In genomic region chr6:7319406-7319805, GRCh38 we compare ENCODE assay signal across 3 cellular contexts. TPM values are rescaled to one million over a fixed set of nuclear protein-coding genes. Genes with fewer than 3 reads are reported as not detected.
A peak's percentile ranks its signal among the peaks of the same experiment; 100 is the strongest.
DNase-seq lines count a peak whose midpoint lies in the region; ATAC-seq, FAIRE-seq and TF ChIP-seq lines count a peak whose summit lies in the region.
"Not testable (repeated sequence)": the region's sequence is repeated elsewhere in the genome, so short reads cannot be mapped to it uniquely, and the experiment has no call there.

No MANE protein-coding gene starts in this region.

- H4K20me1 ChIP-seq in K562 (replicated peaks; ENCODE audit: control insufficient read depth, insufficient read depth, low read length); HepG2 (ENCODE audit: insufficient read depth, low read length): not testable (repeated sequence)

- peaks cover 25% of the 10 kb centered on the region for H3K4me1 Mint-ChIP-seq in dendritic cell treated with granulocyte-macrophage colony-stimulating factor and Interleukin-4, amounts not matched to agents 40 ng/mL and 50 ng/mL, for 4 days (ENCODE audit: low read depth)

- not testable (repeated sequence) for TF ChIP-seq RAD21 in K562 (CRISPR knock-in tag; conservative IDR thresholded peaks at IDR 0.05 in 1 of 2, IDR thresholded peaks at IDR 0.05 in 1 of 2); HepG2 (CRISPR knock-in tag; IDR thresholded peaks at IDR 0.05)

- H3K4me3 Mint-ChIP-seq in dendritic cell treated with granulocyte-macrophage colony-stimulating factor and Interleukin-4, amounts not matched to agents 40 ng/mL and 50 ng/mL, for 4 days = not testable (repeated sequence)

- H3K36me3 Mint-ChIP-seq in dendritic cell treated with granulocyte-macrophage colony-stimulating factor and Interleukin-4, amounts not matched to agents 40 ng/mL and 50 ng/mL, for 4 days (ENCODE audit: low read depth) = not testable (repeated sequence)

- TF ChIP-seq POLR2A in K562 (conservative IDR thresholded peaks at IDR 0.05); HepG2 (IDR thresholded peaks at IDR 0.05; ENCODE audit: insufficient read depth in 1 of 2, low read depth in 2 of 2, low read length in 2 of 2): not testable (repeated sequence)

- not testable (repeated sequence) for H3K9ac ChIP-seq in K562 (ENCODE audit: insufficient read depth in 1 of 2, low read depth in 2 of 2, low read length in 2 of 2); HepG2 (ENCODE audit: insufficient read depth, low read depth, low read length)

- H3K79me2 ChIP-seq in K562 (ENCODE audit: control insufficient read depth, insufficient read depth, low read length); HepG2 (ENCODE audit: insufficient read depth, low read length): not testable (repeated sequence)

- not testable (repeated sequence) for H3K36me3 ChIP-seq in K562 (ENCODE audit: control insufficient read depth, insufficient read depth, low read length); HepG2 (replicated peaks in 1 of 2; ENCODE audit: control insufficient read depth in 1 of 2, insufficient read depth in 2 of 2, low read length in 2 of 2)

- H3K27me3 ChIP-seq in K562 (ENCODE audit: control insufficient read depth in 2 of 2, insufficient read depth in 2 of 2, low read length in 2 of 2); HepG2 (ENCODE audit: control insufficient read depth in 1 of 2, insufficient read depth in 2 of 2, low read length in 2 of 2): not testable (repeated sequence)

- not testable (repeated sequence) for H3K4me2 ChIP-seq in K562 (ENCODE audit: insufficient read depth, low read length); HepG2 (ENCODE audit: low read depth, low read length)

- H3K27ac ChIP-seq in K562 (ENCODE audit: extremely low read depth, low read depth, low read length); HepG2 (ENCODE audit: extremely low read length, insufficient read depth, low read length): not testable (repeated sequence)

- FAIRE-seq in K562 (lab: Jason Lieb, UNC); HepG2 (lab: Jason Lieb, UNC): not testable (repeated sequence)

- not testable (repeated sequence) for H3K27me3 Mint-ChIP-seq in dendritic cell treated with granulocyte-macrophage colony-stimulating factor and Interleukin-4, amounts not matched to agents 40 ng/mL and 50 ng/mL, for 4 days

- in situ Hi-C loops in K562 (cut with MboI); HepG2 (cut with HindIII; ENCODE audit: extremely low pct_ligation_motif_present, low pct_unique_long_range_greater_than_20kb): not testable (repeated sequence)

- H3K4me1 ChIP-seq in K562 (replicated peaks in 1 of 2; ENCODE audit: control insufficient read depth in 2 of 2, insufficient read depth in 2 of 2, low read length in 2 of 2) (peaks cover 0 to 13% of the 10 kb centered on the region in 2 experiments; a peak in 2 of 5 replicates), HepG2 (ENCODE audit: insufficient read depth, low read length) (peaks cover 32% of the 10 kb centered on the region)

- POLR2A ChIA-PET in K562 (lab: Yijun Ruan, JAX) (interaction anchor here (0.7 kb wide), 1 partner anchor 161 kb away, joined by 3 read pairs; no protein-coding TSS in a partner anchor), HepG2 (lab: Yijun Ruan, JAX) (interaction anchor here (0.6 kb wide), 1 partner anchor 299 kb away, joined by 3 read pairs; no protein-coding TSS in a partner anchor)

- H3K27ac Mint-ChIP-seq in dendritic cell treated with granulocyte-macrophage colony-stimulating factor and Interleukin-4, amounts not matched to agents 40 ng/mL and 50 ng/mL, for 4 days = peak overlapping the region; percentile 21

- not testable (repeated sequence) for ATAC-seq in K562, HepG2

- not testable (repeated sequence) for H3K9me1 ChIP-seq in K562 (ENCODE audit: control insufficient read depth, insufficient read depth, low read length)

- 11% methylated on average over 2 of the region's 2 CpGs for WGBS in K562 (ENCODE audit: insufficient coverage, low coverage, missing lambda C conversion rate)
- WGBS in HepG2 (ENCODE audit: low lambda C conversion rate) = 56% methylated on average over 2 of the region's 2 CpGs

- H3K9me3 Mint-ChIP-seq in dendritic cell treated with granulocyte-macrophage colony-stimulating factor and Interleukin-4, amounts not matched to agents 40 ng/mL and 50 ng/mL, for 4 days = not testable (repeated sequence)

- TF ChIP-seq EP300 in K562 (IDR thresholded peaks at IDR 0.05; ENCODE audit: low read length); HepG2 (IDR thresholded peaks at IDR 0.05; ENCODE audit: low read depth in 2 of 2, low read length in 2 of 2); HepG2 (CRISPR knock-in tag; IDR thresholded peaks at IDR 0.05; ENCODE audit: borderline replicate concordance): not testable (repeated sequence)

- BruUV-seq in K562 (replicated peaks; lab: Mats Ljungman, UMichigan); HepG2 (replicated peaks; lab: Mats Ljungman, UMichigan): not testable (repeated sequence)

- intact Hi-C loops in K562 (cut with micrococcal nuclease); dendritic cell treated with granulocyte-macrophage colony-stimulating factor and Interleukin-4, amounts not matched to agents 40 ng/mL and 50 ng/mL, for 4 days (cut with micrococcal nuclease); HepG2 (cut with micrococcal nuclease; ENCODE audit: unreplicated experiment): not testable (repeated sequence)

- TF ChIP-seq CTCF in K562 (IDR thresholded peaks at IDR 0.05 in 2 of 3, conservative IDR thresholded peaks at IDR 0.05 in 1 of 3; ENCODE audit: insufficient read depth in 2 of 3, low read depth in 1 of 3, low read length in 3 of 3); HepG2 (CRISPR knock-in tag; IDR thresholded peaks at IDR 0.05): not testable (repeated sequence)

- CTCF ChIA-PET in K562 (lab: Yijun Ruan, JAX; ENCODE audit: low intra/inter-chr PET ratio); HepG2 (lab: Yijun Ruan, JAX; ENCODE audit: low intra/inter-chr PET ratio, low total read pairs): not testable (repeated sequence)

- not testable (repeated sequence) for H2AFZ ChIP-seq in K562 (ENCODE audit: low read depth, low read length); HepG2 (ENCODE audit: low read length)

- H3K9me3 ChIP-seq in K562 (replicated peaks; ENCODE audit: control insufficient read depth, insufficient read depth, low read depth, low read length); HepG2 (ENCODE audit: low read length): not testable (repeated sequence)

- H3K4me3 ChIP-seq in K562; HepG2 (replicated peaks in 1 of 3; ENCODE audit: insufficient read depth in 1 of 3, low read depth in 2 of 3, low read length in 3 of 3): not testable (repeated sequence)

- not testable (repeated sequence) for DNase-seq in K562 (ENCODE audit: extremely low read depth in 1 of 4, low spot score in 3 of 4); HepG2 (ENCODE audit: low spot score)

RNA-seq across cellular contexts. Expression of gene SSR1, which starts 6.4 kb away (rescaled TPM):
- total RNA-seq in K562 (2011; cell fraction: chromatin; rRNA removed; ENCODE audit: low replicate concordance) = 114 and 205 TPM in 2 replicates
- total RNA-seq in K562 (2011; cell fraction: nucleolus; rRNA removed) = 79.2 and 86.9 TPM in 2 replicates
- total RNA-seq in K562 (2011; cell fraction: nucleoplasm; rRNA removed) = 142 and 219 TPM in 2 replicates
- total RNA-seq in K562 (2014; rRNA removed) = 75.7 and 87.7 TPM in 2 replicates
- 129 and 148 TPM in 2 replicates for total RNA-seq in K562 (2014; rRNA removed; fragmentation: Illumina TruSeq; extraction: Trizol)
- 94.0 and 97.4 TPM in 2 replicates for total RNA-seq in K562 (2015; rRNA removed; fragmentation: Illumina TruSeq; extraction: Trizol)
- total RNA-seq in K562 (2021) = 144 and 147 TPM in 2 replicates
- 176 and 197 TPM in 2 replicates for polyA plus RNA-seq in K562 (2011; rRNA removed)
- 34.5 and 75.0 TPM in 2 replicates for polyA plus RNA-seq in K562 (2011; cell fraction: cytosol; rRNA removed)
- polyA plus RNA-seq in K562 (2011; cell fraction: nucleus; rRNA removed) = 38.8 and 65.1 TPM in 2 replicates
- polyA plus RNA-seq in K562 (2012) = 157 and 163 TPM in 2 replicates
- 144 and 167 TPM in 2 replicates for polyA plus RNA-seq in K562 (2014; fragmentation: Illumina TruSeq; extraction: Trizol)
- polyA plus RNA-seq in K562 (2014; fragmentation: Nextera tagmentation; extraction: Ambion mirVana) = 100 to 1,000 TPM; 212 to 220 TPM
- polyA plus RNA-seq in K562 (2014; rRNA removed) = 107 and 110 TPM in 2 replicates
- polyA minus RNA-seq in K562 (2011; rRNA and poly(A)+ RNA removed) = 241 and 283 TPM in 2 replicates
- polyA minus RNA-seq in K562 (2011; cell fraction: cytosol; rRNA and poly(A)+ RNA removed) = 83.5 and 101 TPM in 2 replicates
- 13.6 and 24.5 TPM in 2 replicates for polyA minus RNA-seq in K562 (2011; cell fraction: nucleus; rRNA and poly(A)+ RNA removed)
- total RNA-seq in HepG2 (2016; rRNA removed; fragmentation: Illumina TruSeq; extraction: Trizol) = 208 and 243 TPM in 2 replicates
- total RNA-seq in HepG2 (2016; cell fraction: cytosol; rRNA removed; fragmentation: Illumina TruSeq; extraction: Trizol; ENCODE audit: low read depth) = 39.6 and 42.9 TPM in 2 replicates
- total RNA-seq in HepG2 (2016; cell fraction: insoluble cytoplasmic fraction; rRNA removed; fragmentation: Illumina TruSeq; extraction: Trizol) = 200 and 237 TPM in 2 replicates
- 91.8 and 97.7 TPM in 2 replicates for total RNA-seq in HepG2 (2016; cell fraction: membrane; rRNA removed; fragmentation: Illumina TruSeq; extraction: Trizol)
- 235 and 275 TPM in 2 replicates for total RNA-seq in HepG2 (2016; cell fraction: nucleus; rRNA removed; fragmentation: Illumina TruSeq; extraction: Trizol)
- polyA plus RNA-seq in HepG2 (2011; rRNA removed) = 135 and 203 TPM in 2 replicates
- 77.3 and 119 TPM in 2 replicates for polyA plus RNA-seq in HepG2 (2011; cell fraction: cytosol; rRNA removed)
- 28.6 and 39.3 TPM in 2 replicates for polyA plus RNA-seq in HepG2 (2011; cell fraction: nucleus; rRNA removed)
- 148 and 179 TPM in 2 replicates for polyA plus RNA-seq in HepG2 (2012)
- 33.8 and 41.9 TPM in 2 replicates for polyA plus RNA-seq in HepG2 (2016; cell fraction: cytosol; fragmentation: Illumina TruSeq; extraction: Trizol; ENCODE audit: low read depth)
- polyA plus RNA-seq in HepG2 (2016; cell fraction: insoluble cytoplasmic fraction; fragmentation: Illumina TruSeq; extraction: Trizol; ENCODE audit: low read depth) = 176 and 181 TPM in 2 replicates
- polyA plus RNA-seq in HepG2 (2016; cell fraction: membrane; fragmentation: Illumina TruSeq; extraction: Trizol; ENCODE audit: low read depth) = 64.9 and 66.7 TPM in 2 replicates
- polyA plus RNA-seq in HepG2 (2016; cell fraction: nucleus; fragmentation: Illumina TruSeq; extraction: Trizol; ENCODE audit: insufficient read depth, low read depth) = 275 and 279 TPM in 2 replicates
- polyA minus RNA-seq in HepG2 (2011; rRNA and poly(A)+ RNA removed; ENCODE audit: low replicate concordance) = 76.5 and 121 TPM in 2 replicates
- polyA minus RNA-seq in HepG2 (2011; cell fraction: cytosol; rRNA and poly(A)+ RNA removed) = 135 and 140 TPM in 2 replicates
- polyA minus RNA-seq in HepG2 (2011; cell fraction: nucleus; rRNA and poly(A)+ RNA removed) = 83.2 and 87.0 TPM in 2 replicates
